9 cellular contexts compared by ENCODE assay signal in the genomic region with DNA sequence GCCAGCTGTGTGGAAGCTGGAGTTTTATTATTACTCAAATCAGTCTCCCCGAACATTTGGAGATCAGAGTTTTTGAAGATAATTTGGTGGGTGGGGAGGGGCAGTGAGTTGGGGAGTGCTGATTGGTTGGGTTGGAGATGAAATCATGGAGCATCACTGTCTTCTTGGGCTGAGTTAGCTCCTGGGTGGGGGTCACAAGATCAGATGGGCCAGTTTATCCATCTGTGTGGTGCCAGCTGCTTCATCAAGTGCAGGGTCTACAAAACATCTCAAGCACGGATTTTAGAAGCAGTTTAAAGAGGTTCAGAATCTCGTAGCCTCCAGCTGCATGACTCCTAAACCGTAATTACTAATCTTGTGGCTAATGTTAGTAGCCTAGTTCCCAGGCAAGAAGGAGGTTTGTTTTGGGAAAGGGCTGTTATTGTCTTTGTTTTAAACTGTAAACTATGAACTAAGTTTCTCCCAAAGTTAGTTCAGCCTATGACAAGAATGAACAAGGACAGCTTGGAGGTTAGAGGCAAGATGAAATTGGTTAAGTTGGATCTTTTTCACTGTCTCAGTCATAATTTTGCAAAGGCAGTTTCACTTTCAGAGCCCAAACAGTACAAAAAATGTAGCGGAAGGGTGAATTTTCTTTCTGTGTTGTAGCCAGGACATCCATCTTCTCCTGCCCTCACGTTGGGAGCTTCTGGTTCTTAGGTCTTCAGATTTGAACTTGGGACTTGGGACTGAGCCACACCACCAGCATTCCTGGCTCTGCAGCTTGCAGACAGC. TPM values are rescaled to one million over a fixed set of nuclear protein-coding genes. Genes with fewer than 3 reads are reported as not detected.
DNase-seq lines count a peak whose midpoint lies in the region; ATAC-seq and TF ChIP-seq lines count a peak whose summit lies in the region.
"Had no signal": no experiment of that assay in that cellular context is flagged by ENCODE, and none has a peak within 500 bp of the region (broad histone marks: within the 10 kb centered on the region; RNA-seq: fewer than 3 reads in every experiment).

No MANE protein-coding gene starts in this region.

- H3K9ac ChIP-seq in PC-3 (ENCODE audit: low read length): peak overlapping the region; percentile 50; the same call in 1 of the 2 replicates

- H3K4me2 ChIP-seq in PC-3 (ENCODE audit: low read length): no peak overlapping the region

- H3K4me1 ChIP-seq in PC-3 (ENCODE audit: insufficient read depth, low read length) (peaks cover 24% of the 10 kb centered on the region), esophagus squamous epithelium (peaks cover 0 to 22% (median 2%) of the 10 kb centered on the region in 3 donors), suprapubic skin (peaks cover 5% of the 10 kb centered on the region)

- H4K20me1 ChIP-seq in PC-3 (ENCODE audit: low read length): no peaks in the 10 kb centered on the region

- TF ChIP-seq EP300 in suprapubic skin (IDR thresholded peaks at IDR 0.05): no peak

- H2AFZ ChIP-seq in PC-3 (ENCODE audit: low read length): no peak overlapping the region

- peak overlapping the region; percentile 88 for H3K27ac Mint-ChIP-seq in activated CD4-positive, alpha-beta T cell treated with anti-CD3 and anti-CD28 coated beads, Interleukin-2, amount 10 ng/mL, durations not matched to agents 7 days and 5 days

- no peak for ATAC-seq in PC-3

- H3K9me3 Mint-ChIP-seq in activated CD4-positive, alpha-beta T cell treated with anti-CD3 and anti-CD28 coated beads, Interleukin-2, amount 10 ng/mL, durations not matched to agents 7 days and 5 days: no peaks in the 10 kb centered on the region

- H3K4me3 ChIP-seq in PC-3 (ENCODE audit: low read length) (no peak overlapping the region), esophagus squamous epithelium (peak overlapping the region in 1 of 4 donors; percentile 39), suprapubic skin (no peak overlapping the region)

- H3K4me1 Mint-ChIP-seq in activated CD4-positive, alpha-beta T cell treated with anti-CD3 and anti-CD28 coated beads, Interleukin-2, amount 10 ng/mL, durations not matched to agents 7 days and 5 days: peaks cover 25% of the 10 kb centered on the region

- intact Hi-C loops in PC-3 (cut with micrococcal nuclease) (loop anchor here (2.0 kb wide), 1 partner anchor 273 kb away; no protein-coding TSS in a partner anchor), esophagus squamous epithelium (cut with DNase I) (no loop called here)

- TF ChIP-seq POLR2A in esophagus squamous epithelium (IDR thresholded peaks at IDR 0.05): no peak
- TF ChIP-seq POLR2A in suprapubic skin (IDR thresholded peaks at IDR 0.05): no peak

- H3F3A ChIP-seq in PC-3 (ENCODE audit: low read length, unreplicated experiment): no peaks in the 10 kb centered on the region

- H3K36me3 Mint-ChIP-seq in activated CD4-positive, alpha-beta T cell treated with anti-CD3 and anti-CD28 coated beads, Interleukin-2, amount 10 ng/mL, durations not matched to agents 7 days and 5 days (ENCODE audit: low read depth): peaks cover 2% of the 10 kb centered on the region

- H3K27ac ChIP-seq in PC-3 (ENCODE audit: low read length) (peak overlapping the region; percentile 95), esophagus squamous epithelium (peak overlapping the region; percentile 21 to 82 (median 42)), suprapubic skin (peak overlapping the region; percentile 38)

- H3K27me3 Mint-ChIP-seq in activated CD4-positive, alpha-beta T cell treated with anti-CD3 and anti-CD28 coated beads, Interleukin-2, amount 10 ng/mL, durations not matched to agents 7 days and 5 days: peaks cover 2% of the 10 kb centered on the region

- CTCF ChIA-PET in activated CD4-positive, alpha-beta T cell treated with anti-CD3 and anti-CD28 coated beads, Interleukin-2, amount 10 ng/mL, durations not matched to agents 7 days and 5 days (lab: Charles Lee): interaction anchor here (1.6 to 1.8 kb wide), 2 partner anchors 20 to 23 kb away, joined by 3 to 5 read pairs; no protein-coding TSS in a partner anchor
- CTCF ChIA-PET in PC-3 (lab: Charles Lee): interaction anchor here (0.6 kb wide), 1 partner anchor 205 kb away, joined by 3 read pairs; no protein-coding TSS in a partner anchor

- BruUV-seq in PC-3 (replicated peaks; lab: Mats Ljungman, UMichigan): no TSS peak

- no peak for DNase-seq in activated CD4-positive, alpha-beta T cell treated with anti-CD3 and anti-CD28 coated beads, Interleukin-2, amount 10 ng/mL, durations not matched to agents 7 days and 5 days
- no peak for DNase-seq in activated CD4-positive, alpha-beta T cell treated with anti-CD3 and anti-CD28 coated beads for 1 hour
- DNase-seq in PC-3: no peak
- DNase-seq in esophagus squamous epithelium (lab: John Stamatoyannopoulos, UW): no peak
- no peak for DNase-seq in suprapubic skin (ENCODE audit: low spot score in 2 of 2)
- DNase-seq in SK-N-DZ (ENCODE audit: low spot score): no peak
- DNase-seq in NCI-H2196 (lab: John Stamatoyannopoulos, UW; ENCODE audit: unreplicated experiment): no peak
- no peak for DNase-seq in A172 (ENCODE audit: low spot score)

- H3K9me3 ChIP-seq in PC-3 (ENCODE audit: low read length) (no peaks in the 10 kb centered on the region), esophagus squamous epithelium (no peaks in the 10 kb centered on the region), suprapubic skin (no peaks in the 10 kb centered on the region)

- H3K4me3 Mint-ChIP-seq in activated CD4-positive, alpha-beta T cell treated with anti-CD3 and anti-CD28 coated beads, Interleukin-2, amount 10 ng/mL, durations not matched to agents 7 days and 5 days: peak overlapping the region; percentile 54
- H3K4me3 Mint-ChIP-seq: neural crest cell had no signal

- POLR2A ChIA-PET in activated CD4-positive, alpha-beta T cell treated with anti-CD3 and anti-CD28 coated beads, Interleukin-2, amount 10 ng/mL, durations not matched to agents 7 days and 5 days (lab: Charles Lee): no interaction called here
- POLR2A ChIA-PET in PC-3 (lab: Charles Lee; ENCODE audit: unreplicated experiment): no interaction called here

- H3K36me3 ChIP-seq in PC-3 (ENCODE audit: low read depth, low read length) (no peaks in the 10 kb centered on the region), esophagus squamous epithelium (no peaks in the 10 kb centered on the region), suprapubic skin (no peaks in the 10 kb centered on the region)

- no peaks in the 10 kb centered on the region for H3K27me3 ChIP-seq in PC-3 (ENCODE audit: low read length)
- no peaks in the 10 kb centered on the region for H3K27me3 ChIP-seq in esophagus squamous epithelium
- no peaks in the 10 kb centered on the region for H3K27me3 ChIP-seq in suprapubic skin

- H3K79me2 ChIP-seq in PC-3 (ENCODE audit: low read length): no peaks in the 10 kb centered on the region

- 34 to 59% methylated on average over 6 of the region's 6 CpGs for WGBS in esophagus squamous epithelium, 2 donors
- 58% methylated on average over 6 of the region's 6 CpGs for WGBS in suprapubic skin

- TF ChIP-seq CTCF in PC-3 (conservative IDR thresholded peaks at IDR 0.05; ENCODE audit: low read depth, low read length) (no peak), esophagus squamous epithelium (IDR thresholded peaks at IDR 0.05) (no peak), suprapubic skin (IDR thresholded peaks at IDR 0.05) (no peak)

- H3K9me2 ChIP-seq in PC-3 (replicated peaks; ENCODE audit: low read length): no peaks in the 10 kb centered on the region

RNA-seq across cellular contexts. Expression of gene KLF6, which starts 43.1 kb away (rescaled TPM):
- total RNA-seq in activated CD4-positive, alpha-beta T cell treated with anti-CD3 and anti-CD28 coated beads, Interleukin-2, amount 10 ng/mL, durations not matched to agents 7 days and 5 days: 100 to 1,000 TPM; 155 to 167 TPM
- total RNA-seq in PC-3 (2014; rRNA removed): 94.5 and 112 TPM in 2 replicates
- 10 to 100 TPM; 39.6 to 91.2 (median 74.2) TPM for total RNA-seq in esophagus squamous epithelium
- 100 to 1,000 TPM; 242 to 484 (median 276) TPM for total RNA-seq in suprapubic skin
- polyA plus RNA-seq in SK-N-DZ (2014; cell fraction: cytosol; rRNA removed): 2.4 and 2.5 TPM in 2 replicates
- polyA plus RNA-seq in SK-N-DZ (2014; cell fraction: nucleus; rRNA removed): 6.6 and 14.0 TPM in 2 replicates
- total RNA-seq in A172 (2014; rRNA removed; shearing (Covaris generic)): 20.3 and 20.4 TPM in 2 replicates

Comparison
In these comparisons a context has a peak if more than half of its experiments do, and no peak if none do; other contexts are left out.
1. H3K27ac ChIP-seq: peak in every context shown above with its lines; median percentile 95 in PC-3; 42 in esophagus squamous epithelium; 38 in suprapubic skin.